Comparison of ENCODE assay signal across 23 cellular contexts in the genomic region with DNA sequence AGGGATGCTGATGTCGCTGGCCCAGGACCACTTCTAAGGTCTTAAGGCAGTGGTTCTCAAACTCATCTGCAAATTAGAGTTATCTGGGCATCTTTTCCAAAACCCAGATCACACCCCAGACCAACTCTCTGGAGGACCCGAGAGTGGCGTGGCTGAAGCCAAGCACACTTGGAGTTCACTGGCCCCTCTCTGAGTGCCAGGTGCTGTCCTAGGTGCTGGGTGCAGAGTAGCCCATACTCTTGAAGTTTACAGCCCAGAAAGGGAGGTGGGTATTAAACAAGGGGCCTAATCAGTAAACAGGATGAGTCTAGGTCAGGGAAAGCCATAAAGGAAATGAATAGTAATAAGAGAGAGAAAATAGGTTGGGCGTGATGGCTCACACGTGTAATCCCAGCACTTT. TPM values are rescaled to one million over a fixed set of nuclear protein-coding genes. Genes with fewer than 3 reads are reported as not detected.
"Had no signal": no experiment of that assay in that cellular context is flagged by ENCODE, and none has a peak within 500 bp of the region (broad histone marks: within the 10 kb centered on the region; RNA-seq: fewer than 3 reads in every experiment).

No MANE protein-coding gene starts in this region.

- H3K27me3 ChIP-seq: body of pancreas, thyroid gland, upper lobe of left lung, vagina had no signal

- H3K27ac ChIP-seq: body of pancreas, coronary artery, left ventricle myocardium inferior, thyroid gland, upper lobe of left lung, vagina had no signal

- H3K4me3 ChIP-seq: body of pancreas, coronary artery, left ventricle myocardium inferior, lung, mucosa of descending colon, thyroid gland, upper lobe of left lung, vagina had no signal

- ATAC-seq: activated T-helper 17 cell treated with anti-CD3 and anti-CD28 coated beads, Interleukin-2, amount 50 U/mL, for 72 hours; body of pancreas; mucosa of descending colon; T-helper 17 cell had no signal

- FAIRE-seq: islet of Langerhans had no signal

- H3K4me1 ChIP-seq: left ventricle myocardium inferior, thyroid gland, upper lobe of left lung, vagina had no signal

- DNase-seq: activated CD4-positive, alpha-beta memory T cell treated with anti-CD3 and anti-CD28 coated beads, Interleukin-2, amount 10 ng/mL, durations not matched to agents 7 days and 5 days; activated CD4-positive, alpha-beta T cell treated with anti-CD3 and anti-CD28 coated beads for 1 hour; activated CD4-positive, alpha-beta T cell treated with anti-CD3 and anti-CD28 coated beads, Interleukin-2, amount 10 ng/mL, durations not matched to agents 7 days and 5 days; activated CD8-positive, alpha-beta memory T cell treated with anti-CD3 and anti-CD28 coated beads, Interleukin-2, amount 50 U/mL, for 48 hours; activated gamma-delta T cell treated with Interleukin-2 at 50 U/mL for 16 hours; activated naive CD8-positive, alpha-beta T cell treated with anti-CD3 and anti-CD28 coated beads, Interleukin-2, amount 50 U/mL, for 24 hours; activated T-cell treated with anti-CD3 and anti-CD28 coated beads, Interleukin-2, amount 50 U/mL, for 24 hours; left ventricle myocardium inferior; stimulated activated CD4-positive, alpha-beta T cell treated with anti-CD3 and anti-CD28 coated beads, Interleukin-2, amount 100 ng/mL, for 48 hours; T-helper 17 cell; T1000; thyroid gland; upper lobe of left lung had no signal

- H3K36me3 ChIP-seq: left ventricle myocardium inferior, thyroid gland, upper lobe of left lung, vagina had no signal

- H3K9me3 ChIP-seq: body of pancreas, left ventricle myocardium inferior, mucosa of descending colon, thyroid gland, upper lobe of left lung, vagina had no signal

RNA-seq across cellular contexts. Expression of gene CAMK2A, which starts 17.6 kb away (rescaled TPM):
- total RNA-seq: activated CD4-positive, alpha-beta memory T cell treated with anti-CD3 and anti-CD28 coated beads, Interleukin-2, amount 10 ng/mL, durations not matched to agents 7 days and 5 days; activated CD4-positive, alpha-beta T cell treated with anti-CD3 and anti-CD28 coated beads, Interleukin-2, amount 10 ng/mL, durations not matched to agents 7 days and 5 days; activated T-helper 17 cell treated with anti-CD3 and anti-CD28 coated beads, Interleukin-2, amount 50 U/mL, for 72 hours; glomerular endothelial cell; mesenteric fat pad; natural killer cell treated with Interleukin-12 subunit alpha and Interleukin-12 subunit beta and Interleukin-15 and Interleukin-18, amount 100 ng/mL, for 72 hours; T-helper 17 cell; thyroid gland had no signal

RNA-seq across cellular contexts. Expression of gene ARSI, which starts 30.8 kb away (rescaled TPM):
- total RNA-seq: activated CD4-positive, alpha-beta memory T cell treated with anti-CD3 and anti-CD28 coated beads, Interleukin-2, amount 10 ng/mL, durations not matched to agents 7 days and 5 days; activated CD4-positive, alpha-beta T cell treated with anti-CD3 and anti-CD28 coated beads, Interleukin-2, amount 10 ng/mL, durations not matched to agents 7 days and 5 days; activated T-helper 17 cell treated with anti-CD3 and anti-CD28 coated beads, Interleukin-2, amount 50 U/mL, for 72 hours; natural killer cell treated with Interleukin-12 subunit alpha and Interleukin-12 subunit beta and Interleukin-15 and Interleukin-18, amount 100 ng/mL, for 72 hours; T-helper 17 cell had no signal
